In the genomic region with DNA sequence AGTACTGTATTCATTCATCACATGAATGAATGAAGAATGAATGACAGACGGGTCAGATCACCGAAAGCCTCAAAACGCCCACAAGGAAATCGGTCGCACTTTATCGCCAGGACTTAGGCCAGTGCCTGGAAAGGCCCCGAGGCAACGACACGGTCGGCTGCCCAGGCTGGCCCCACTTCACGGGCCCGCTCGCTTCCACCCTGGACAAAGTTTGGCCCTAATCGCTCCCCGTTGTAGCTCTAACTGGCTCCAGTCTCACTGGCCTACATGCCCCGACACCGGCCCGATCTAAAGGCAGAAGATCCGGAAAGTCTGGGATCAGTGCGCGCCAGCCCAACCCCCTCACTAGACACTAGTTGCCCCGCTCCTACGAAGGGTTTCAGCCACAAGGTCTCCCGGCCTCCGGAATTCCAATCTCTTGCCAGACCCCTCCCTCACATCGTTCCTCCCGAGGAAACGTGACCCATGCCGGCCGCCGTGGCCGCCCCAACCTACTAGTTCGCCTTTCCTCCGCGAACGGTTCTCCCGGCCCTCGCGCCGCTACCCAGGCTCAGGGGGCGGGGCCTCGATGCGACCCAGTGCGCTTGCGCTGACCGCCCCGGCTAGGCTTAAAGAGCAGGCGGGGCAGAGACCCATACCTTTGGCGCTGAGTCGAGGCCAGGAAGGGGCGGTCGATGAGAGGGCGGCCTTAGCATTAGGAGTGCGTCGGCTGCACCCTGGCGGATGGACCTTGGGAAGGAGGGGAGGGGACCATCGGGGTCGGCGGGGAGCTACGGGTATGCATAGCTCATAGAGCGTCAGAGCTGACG, we compare ENCODE assay signal across 8 cellular contexts. TPM values are rescaled to one million over a fixed set of nuclear protein-coding genes. Genes with fewer than 3 reads are reported as not detected.
DNase-seq lines count a peak whose midpoint lies in the region; ATAC-seq and TF ChIP-seq lines count a peak whose summit lies in the region.

TSS of gene GSS (minus strand) at position 575 of the 809 bp plus-strand sequence. CDS start 3,954 bp downstream, outside the sequence.
TSS of gene MYH7B (plus strand) at position 637 of the 809 bp plus-strand sequence. CDS start 22,138 bp downstream, outside the sequence.

- H3K36me3 Mint-ChIP-seq in dendritic cell treated with granulocyte-macrophage colony-stimulating factor and Interleukin-4, amounts not matched to agents 40 ng/mL and 50 ng/mL, for 4 days (ENCODE audit: low read depth) = peaks cover 22% of the 10 kb centered on the region

- H3K4me1 ChIP-seq in left lung = peaks cover 5 to 21% of the 10 kb centered on the region in 2 donors

- ATAC-seq in GM19351 (IDR thresholded peaks at IDR 0.05; ENCODE audit: unreplicated experiment) (peak; percentile 94), HG03521 (IDR thresholded peaks at IDR 0.05; ENCODE audit: unreplicated experiment) (peak; percentile 77), left lung (peak; percentile 98)

- no peaks in the 10 kb centered on the region for H3K9me3 ChIP-seq in left lung

- intact Hi-C loops in dendritic cell treated with granulocyte-macrophage colony-stimulating factor and Interleukin-4, amounts not matched to agents 40 ng/mL and 50 ng/mL, for 4 days (cut with micrococcal nuclease) = loop anchor here (1.0 kb wide), 1 partner anchor 81 kb away; no protein-coding TSS in a partner anchor
- intact Hi-C loops in left lung (cut with DNase I) = loop anchor here in 1 of 2 donors (2.0 kb wide), 1 partner anchor 81 kb away; no protein-coding TSS in a partner anchor

- peak within 1 kb of the TSS; percentile 86 for H3K4me3 Mint-ChIP-seq in dendritic cell treated with granulocyte-macrophage colony-stimulating factor and Interleukin-4, amounts not matched to agents 40 ng/mL and 50 ng/mL, for 4 days

- peak within 1 kb of the TSS; percentile 89 to 92 for H3K27ac ChIP-seq in left lung

- H3K4me3 ChIP-seq in left lung = peak within 1 kb of the TSS; percentile 65 to 77

- H3K4me1 Mint-ChIP-seq in dendritic cell treated with granulocyte-macrophage colony-stimulating factor and Interleukin-4, amounts not matched to agents 40 ng/mL and 50 ng/mL, for 4 days (ENCODE audit: low read depth) = peaks cover 21% of the 10 kb centered on the region

- H3K27me3 Mint-ChIP-seq in dendritic cell treated with granulocyte-macrophage colony-stimulating factor and Interleukin-4, amounts not matched to agents 40 ng/mL and 50 ng/mL, for 4 days = no peaks in the 10 kb centered on the region

- peaks cover 0 to 15% of the 10 kb centered on the region in 2 donors for H3K36me3 ChIP-seq in left lung

- peak within 1 kb of the TSS; percentile 96 for H3K27ac Mint-ChIP-seq in dendritic cell treated with granulocyte-macrophage colony-stimulating factor and Interleukin-4, amounts not matched to agents 40 ng/mL and 50 ng/mL, for 4 days

- H3K9me3 Mint-ChIP-seq in dendritic cell treated with granulocyte-macrophage colony-stimulating factor and Interleukin-4, amounts not matched to agents 40 ng/mL and 50 ng/mL, for 4 days = no peaks in the 10 kb centered on the region

- TF ChIP-seq CTCF in left lung (IDR thresholded peaks at IDR 0.05) = peak in 1 of 2 donors; percentile 39

- peak; percentile 97 for DNase-seq in CD1c-positive myeloid dendritic cell (ENCODE audit: extremely low spot score)
- DNase-seq in NCI-H69 (lab: John Stamatoyannopoulos, UW) = peak; percentile 99
- peak; percentile 94 to 98 for DNase-seq in activated CD4-positive, alpha-beta T cell treated with anti-CD3 and anti-CD28 coated beads, Interleukin-2, amount 50 U/mL, for 24 hours (ENCODE audit: low read depth in 1 of 2, low spot score in 1 of 2)
- peak; percentile 97 to 100 for DNase-seq in left lung
- peak; percentile 93 for DNase-seq in stimulated activated CD4-positive, alpha-beta T cell treated with anti-CD3 and anti-CD28 coated beads, Interleukin-2, amount 100 ng/mL, for 4 hours (ENCODE audit: low read depth)

- H3K27me3 ChIP-seq in left lung = no peaks in the 10 kb centered on the region

RNA-seq across cellular contexts. Expression of gene GSS, which starts in this region (rescaled TPM):
- 10 to 100 TPM; 41.6 to 49.4 TPM for total RNA-seq in left lung

RNA-seq across cellular contexts. Expression of gene MYH7B, which starts in this region (rescaled TPM):
- under 1 TPM; 0.34 to 0.41 TPM for total RNA-seq in left lung

Comparison
In these comparisons a context has a peak if more than half of its experiments do, and no peak if none do; other contexts are left out.
1. Peak in every context shown above with its lines: DNase-seq, ATAC-seq, H3K4me3 ChIP-seq and H3K27ac ChIP-seq.